Comparison of ENCODE assay signal across 13 cellular contexts in genomic region chr9:91889161-91889560, GRCh38.
"Had no signal": no experiment of that assay in that cellular context is flagged by ENCODE, and none has a peak within 500 bp of the region (broad histone marks: within the 10 kb centered on the region; RNA-seq: fewer than 3 reads in every experiment).

No MANE protein-coding gene starts in this region.

- H3K27ac ChIP-seq: foreskin keratinocyte, neural progenitor cell had no signal

- H3K4me1 ChIP-seq: foreskin keratinocyte had no signal

- DNase-seq: activated CD4-positive, alpha-beta T cell treated with anti-CD3 and anti-CD28 coated beads, Interleukin-2, amount 10 ng/mL, durations not matched to agents 7 days and 5 days; activated CD4-positive, CD25-positive, alpha-beta regulatory T cell; activated CD8-positive, alpha-beta memory T cell treated with anti-CD3 and anti-CD28 coated beads for 24 hours; activated naive CD4-positive, alpha-beta T cell treated with anti-CD3 and anti-CD28 coated beads for 36 hours; activated T-cell treated with anti-CD3 and anti-CD28 coated beads for 4 hours; foreskin keratinocyte; head of caudate nucleus; left lung; right cardiac atrium; stimulated activated CD4-positive, alpha-beta T cell treated with anti-CD3 and anti-CD28 coated beads, Interleukin-1b, Interleukin-23, amount 100 ng/mL, for 48 hours; stimulated activated naive CD4-positive, alpha-beta T cell treated with Interleukin-2 at 50 U/mL for 16 hours had no signal

- H3K4me3 ChIP-seq: left lung, neural progenitor cell had no signal

- H3K9me3 ChIP-seq: left lung had no signal

- H3K36me3 ChIP-seq: left lung, neural progenitor cell had no signal

- H3K27me3 ChIP-seq: neural progenitor cell had no signal

- ATAC-seq: activated T-helper 17 cell treated with anti-CD3 and anti-CD28 coated beads, Interleukin-2, amount 50 U/mL, for 72 hours; foreskin keratinocyte; left lung; right cardiac atrium had no signal
